In the genomic region with DNA sequence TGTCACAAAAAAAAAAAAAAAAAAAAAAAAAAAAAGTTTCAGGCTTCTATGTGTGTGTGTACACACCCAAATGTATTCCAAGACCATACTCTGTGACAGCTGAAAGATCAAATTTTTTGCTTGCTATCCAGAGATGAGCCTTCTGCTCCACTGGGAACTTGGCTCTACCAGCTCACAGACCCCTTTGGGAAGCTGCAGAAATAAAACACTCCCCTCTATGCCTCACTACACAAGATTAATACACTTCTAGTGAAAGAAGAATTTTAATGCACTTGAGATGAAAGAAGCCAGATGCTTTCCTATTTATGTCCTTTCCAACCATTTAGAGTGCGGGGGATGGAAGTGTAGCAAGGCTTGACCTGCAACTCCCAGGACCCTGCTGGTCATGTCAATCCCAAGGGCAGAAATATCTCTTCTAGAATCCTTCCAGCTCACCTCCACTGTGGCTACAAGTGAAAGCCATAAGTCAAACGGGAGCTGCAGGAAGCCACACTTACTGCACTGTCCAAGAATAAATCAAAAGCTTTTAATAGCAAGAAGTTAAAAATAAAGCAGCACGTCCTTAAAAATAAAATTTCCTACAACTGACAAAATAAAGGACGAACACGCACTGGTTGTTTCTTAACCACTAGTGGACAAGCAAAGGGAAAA, we compare ENCODE assay signal across 1 cellular context.
TF ChIP-seq lines count a peak whose summit lies in the region.

No MANE protein-coding gene starts in this region.

TF ChIP-seq in IMR-90, 13 proteins besides CTCF, POLR2A, EP300 and RAD21:
- TF ChIP-seq, protein P1, sequence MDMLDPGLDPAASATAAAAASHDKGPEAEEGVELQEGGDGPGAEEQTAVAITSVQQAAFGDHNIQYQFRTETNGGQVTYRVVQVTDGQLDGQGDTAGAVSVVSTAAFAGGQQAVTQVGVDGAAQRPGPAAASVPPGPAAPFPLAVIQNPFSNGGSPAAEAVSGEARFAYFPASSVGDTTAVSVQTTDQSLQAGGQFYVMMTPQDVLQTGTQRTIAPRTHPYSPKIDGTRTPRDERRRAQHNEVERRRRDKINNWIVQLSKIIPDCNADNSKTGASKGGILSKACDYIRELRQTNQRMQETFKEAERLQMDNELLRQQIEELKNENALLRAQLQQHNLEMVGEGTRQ (IDR thresholded peaks at IDR 0.05; ENCODE audit: low read depth, low read length), result no peak
- TF ChIP-seq CHD1 (IDR thresholded peaks at IDR 0.05; ENCODE audit: low read depth, low read length), result no peak
- no peak for TF ChIP-seq RCOR1 (IDR thresholded peaks at IDR 0.05; ENCODE audit: insufficient replicate concordance, low read length)
- no peak for TF ChIP-seq BHLHE40 (IDR thresholded peaks at IDR 0.05; ENCODE audit: low read depth, low read length)
- TF ChIP-seq SMC3 (IDR thresholded peaks at IDR 0.05; ENCODE audit: low read depth, low read length), result no peak
- TF ChIP-seq MXI1 (IDR thresholded peaks at IDR 0.05; ENCODE audit: borderline replicate concordance, low read depth, low read length), result 0 out of 2 replicates have a peak, but pooled peaks have one; percentile 11
- no peak for TF ChIP-seq CEBPB (IDR thresholded peaks at IDR 0.05; ENCODE audit: low read depth, low read length)
